8 cellular contexts compared by ENCODE assay signal in genomic region chr2:178478442-178479274, GRCh38.
DNase-seq lines count a peak whose midpoint lies in the region; ATAC-seq and TF ChIP-seq lines count a peak whose summit lies in the region.

TSS of gene FKBP7 (minus strand) at chr2:178478600. CDS start at chr2:178478499, 101 bp downstream.

- TF ChIP-seq CTCF in choroid plexus epithelial cell (conservative IDR thresholded peaks at IDR 0.05; ENCODE audit: low read depth, low read length): peak; percentile 78

- H3K4me3 ChIP-seq in choroid plexus epithelial cell (ENCODE audit: low read depth, low read length): peak within 1 kb of the TSS; percentile 89

- DNase-seq in AG20443 (ENCODE audit: low spot score) (peak; percentile 93), NCI-H510A (lab: John Stamatoyannopoulos, UW) (peak; percentile 90), choroid plexus epithelial cell (ENCODE audit: low read depth) (peak; percentile 86), kidney tubule cell (ENCODE audit: low spot score) (peak; percentile 82)
- peak; percentile 62 to 67 for DNase-seq in activated CD4-positive, alpha-beta T cell treated with anti-CD3 and anti-CD28 coated beads for 24 hours (ENCODE audit: low read depth in 2 of 2)
- peak; percentile 59 to 70 (median 64) for DNase-seq in stimulated activated CD4-positive, alpha-beta T cell treated with anti-CD3 and anti-CD28 coated beads, Interleukin-1b, Interleukin-23, amount 100 ng/mL, for 24 hours (ENCODE audit: low read depth in 4 of 4, low spot score in 1 of 4)

- ATAC-seq in GM19025 (IDR thresholded peaks at IDR 0.05; ENCODE audit: low read depth, unreplicated experiment) (peak; percentile 48), HG03342 (IDR thresholded peaks at IDR 0.05; ENCODE audit: unreplicated experiment) (peak; percentile 50)

Comparison
In these comparisons a context has a peak if more than half of its experiments do, and no peak if none do; other contexts are left out.
1. Peak in every context shown above with its lines: DNase-seq, ATAC-seq and H3K4me3 ChIP-seq.